Comparison of ENCODE assay signal across 9 cellular contexts in the genomic region with DNA sequence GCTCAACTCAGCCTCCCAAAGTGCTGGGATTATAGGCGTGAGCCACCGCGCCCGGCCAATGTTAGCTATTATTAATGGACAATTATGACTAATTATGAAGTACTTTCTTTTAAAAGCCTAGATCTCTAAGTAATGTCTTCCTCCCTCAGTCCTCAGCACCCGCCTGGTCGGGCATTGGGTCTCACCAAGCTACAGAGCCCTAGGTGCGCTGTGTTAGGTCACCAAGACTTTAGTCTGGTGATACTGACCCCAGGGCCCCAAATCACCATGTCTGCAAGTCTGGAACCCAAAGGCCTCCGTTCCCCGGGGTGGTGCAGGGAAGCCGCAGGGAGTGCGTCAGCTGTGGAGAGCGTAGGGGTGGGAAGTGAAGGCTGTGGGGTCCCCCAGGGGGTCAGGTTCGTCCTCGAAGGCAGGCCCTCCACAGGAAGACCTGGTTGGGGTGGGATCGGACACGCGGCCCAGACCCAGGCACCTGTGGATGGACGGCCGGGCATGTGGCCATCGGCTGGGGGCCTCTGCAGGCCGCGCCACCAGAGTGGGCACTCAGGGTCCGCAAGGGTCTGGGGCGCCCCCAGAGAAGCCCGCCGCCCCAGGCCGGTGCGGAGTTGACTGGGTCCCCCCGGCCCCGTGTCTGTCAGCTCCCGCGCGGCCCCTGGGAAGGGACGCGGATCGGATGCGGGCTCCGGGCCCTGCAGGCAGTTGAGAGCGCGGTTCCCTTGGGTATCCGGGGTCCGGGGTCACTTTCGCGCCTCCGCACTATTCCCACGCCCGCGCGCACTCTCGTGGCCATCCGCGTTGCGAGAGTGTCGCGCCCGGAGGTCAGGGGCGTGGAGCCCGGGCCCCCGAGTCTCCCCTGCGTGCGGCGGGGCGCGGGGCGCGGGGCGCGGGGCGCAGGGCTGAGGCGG. TPM values are rescaled to one million over a fixed set of nuclear protein-coding genes. Genes with fewer than 3 reads are reported as not detected.
A peak's percentile ranks its signal among the peaks of the same experiment; 100 is the strongest.
DNase-seq lines count a peak whose midpoint lies in the region; ATAC-seq and TF ChIP-seq lines count a peak whose summit lies in the region.
"Had no signal": no experiment of that assay in that cellular context is flagged by ENCODE, and none has a peak within 500 bp of the region (broad histone marks: within the 10 kb centered on the region; RNA-seq: fewer than 3 reads in every experiment).

No MANE protein-coding gene starts in this region.

- H3K4me3 ChIP-seq in astrocyte of the cerebellum (ENCODE audit: low read depth, low read length): peak overlapping the region; percentile 84
- H3K4me3 ChIP-seq in kidney epithelial cell (ENCODE audit: low read depth, low read length): peak overlapping the region; percentile 95
- H3K4me3 ChIP-seq in subcutaneous abdominal adipose tissue (ENCODE audit: low read depth in 1 of 5, low read length in 5 of 5): peak overlapping the region in 4 of 5 donors; percentile 86 to 97 (median 92)

- no peak for ATAC-seq in HG03469 (IDR thresholded peaks at IDR 0.05; ENCODE audit: unreplicated experiment)

- H3K27me3 ChIP-seq in kidney epithelial cell (ENCODE audit: control insufficient read depth, insufficient read depth, low read length) (no peaks in the 10 kb centered on the region), subcutaneous abdominal adipose tissue (ENCODE audit: control insufficient read depth in 5 of 5, insufficient read depth in 4 of 5, low read length in 5 of 5) (no peaks in the 10 kb centered on the region)

- in situ Hi-C loops in astrocyte of the cerebellum (cut with HindIII; ENCODE audit: low sequenced_read_pairs): no loop called here

- TF ChIP-seq CTCF in astrocyte of the cerebellum (IDR thresholded peaks at IDR 0.05; ENCODE audit: low read depth, low read length, missing control alignments) (no peak), kidney epithelial cell (IDR thresholded peaks at IDR 0.05; ENCODE audit: insufficient read depth, low read length, poor library complexity, severe bottlenecking) (no peak)

- DNase-seq in DMS 273 (lab: John Stamatoyannopoulos, UW; ENCODE audit: unreplicated experiment) (peak; percentile 57), DMS 273 treated with DMSO at 0.1 percent for 48 hours (lab: John Stamatoyannopoulos, UW) (no peak), astrocyte of the cerebellum (ENCODE audit: low read depth) (no peak), kidney epithelial cell (ENCODE audit: low read depth) (no peak), midbrain (lab: John Stamatoyannopoulos, UW) (no peak)
- no peak for DNase-seq in activated CD8-positive, alpha-beta memory T cell treated with anti-CD3 and anti-CD28 coated beads, Interleukin-2, amount 50 U/mL, for 48 hours
- DNase-seq: 8988T had no signal

- no peaks in the 10 kb centered on the region for H3K9me3 ChIP-seq in subcutaneous abdominal adipose tissue (ENCODE audit: control insufficient read depth in 5 of 5, low read length in 5 of 5)

- peak overlapping the region in 3 of 5 donors; percentile 43 to 86 (median 62) for H3K9ac ChIP-seq in subcutaneous abdominal adipose tissue (ENCODE audit: low read length in 5 of 5)

- H3K36me3 ChIP-seq in kidney epithelial cell (ENCODE audit: control insufficient read depth, insufficient read depth, low read length): no peaks in the 10 kb centered on the region
- H3K36me3 ChIP-seq in subcutaneous abdominal adipose tissue (ENCODE audit: control insufficient read depth in 5 of 5, insufficient read depth in 5 of 5, low read length in 5 of 5): peaks cover 0 to under 1% (median 0%) of the 10 kb centered on the region in 5 donors

- H3K4me1 ChIP-seq in subcutaneous abdominal adipose tissue (ENCODE audit: control insufficient read depth in 5 of 5, insufficient read depth in 5 of 5, low read length in 5 of 5): peaks cover 9 to 41% (median 33%) of the 10 kb centered on the region in 5 donors

- H3K27ac ChIP-seq in subcutaneous abdominal adipose tissue (ENCODE audit: low read depth, low read length): no peak overlapping the region

RNA-seq across cellular contexts. Expression of a gene that starts 0.7 kb away (rescaled TPM):
- 183 and 188 TPM in 2 replicates for total RNA-seq in kidney epithelial cell

RNA-seq across cellular contexts. Expression of a gene that starts 57.9 kb away (rescaled TPM):
- total RNA-seq in kidney epithelial cell: 27.9 and 28.4 TPM in 2 replicates

RNA-seq across cellular contexts. Expression of a gene that starts 58.9 kb away (rescaled TPM):
- 44.7 and 47.4 TPM in 2 replicates for total RNA-seq in kidney epithelial cell

RNA-seq across cellular contexts. Expression of a gene that starts 58.9 kb away (rescaled TPM):
- total RNA-seq in kidney epithelial cell: 3.4 and 3.5 TPM in 2 replicates
